Comparison of ENCODE assay signal across 15 cellular contexts in the genomic region with DNA sequence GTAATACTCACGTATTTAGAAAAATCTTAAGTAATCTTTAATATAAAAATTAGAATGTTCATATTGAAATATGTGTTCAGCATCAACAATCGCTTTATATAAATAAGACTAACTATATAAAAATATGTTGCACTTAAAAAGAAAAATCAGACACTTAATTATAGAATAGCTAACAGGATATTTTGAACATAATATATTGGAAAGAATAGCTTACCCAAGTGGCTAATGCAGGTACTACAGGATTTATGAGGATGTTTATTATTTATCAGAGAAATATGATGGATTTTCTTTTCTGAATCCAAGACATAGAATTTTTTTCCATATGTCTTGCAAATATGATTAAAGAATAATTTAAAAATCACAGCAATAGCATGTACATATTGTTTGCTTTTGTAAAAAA.
DNase-seq lines count a peak whose midpoint lies in the region; ATAC-seq, FAIRE-seq and TF ChIP-seq lines count a peak whose summit lies in the region.
"Had no signal": no experiment of that assay in that cellular context is flagged by ENCODE, and none has a peak within 500 bp of the region (broad histone marks: within the 10 kb centered on the region; RNA-seq: fewer than 3 reads in every experiment).

No MANE protein-coding gene starts in this region.

- POLR2A ChIA-PET in A673 (lab: Charles Lee; ENCODE audit: low non-redundant PET), result no interaction called here

- intact Hi-C loops in A673 (cut with micrococcal nuclease; ENCODE audit: unreplicated experiment) (no loop called here), esophagus muscularis mucosa (cut with DNase I) (no loop called here), colonic mucosa (cut with DNase I) (no loop called here)

- no peak for TF ChIP-seq POLR2A in esophagus muscularis mucosa (IDR thresholded peaks at IDR 0.05; ENCODE audit: low read depth)

- DNase-seq in A673 (ENCODE audit: low spot score), result no peak
- DNase-seq in GM06990 (ENCODE audit: extremely low read depth, insufficient read length), result no peak
- DNase-seq in RCC 7860 (ENCODE audit: low spot score), result no peak
- DNase-seq in esophagus muscularis mucosa (ENCODE audit: extremely low spot score), result no peak
- DNase-seq in epidermal melanocyte (ENCODE audit: insufficient read length, low spot score), result no peak
- no peak for DNase-seq in colonic mucosa
- no peak for DNase-seq in stimulated activated naive CD8-positive, alpha-beta T cell treated with anti-CD3 and anti-CD28 coated beads, Interleukin-15, Interleukin-2, amounts not matched to agents 100 U/mL and 50 U/mL, for 24 hours
- DNase-seq: NCI-H2227 treated with DMSO at 0.1 percent for 48 hours; stimulated activated CD4-positive, alpha-beta T cell treated with anti-CD3 and anti-CD28 coated beads, Interleukin-1b, Interleukin-23, amount 100 ng/mL, for 48 hours had no signal

- peak; percentile 63 for FAIRE-seq in RCC 7860 (lab: Jason Lieb, UNC)
- FAIRE-seq: H1, keratinocyte had no signal

- TF ChIP-seq CTCF in A673 (conservative IDR thresholded peaks at IDR 0.05; ENCODE audit: low read depth, low read length), result peak; percentile 29; the same call in 1 of the 2 replicates
- peak; percentile 9 for TF ChIP-seq CTCF in GM06990 (IDR thresholded peaks at IDR 0.05; ENCODE audit: insufficient read depth, low read length, poor library complexity, severe bottlenecking)
- peak in 2 of 3 experiments; percentile 9 to 29 for TF ChIP-seq CTCF in esophagus muscularis mucosa (IDR thresholded peaks at IDR 0.05)
- no peak for TF ChIP-seq CTCF in colonic mucosa (IDR thresholded peaks at IDR 0.05)

- H3K9me3 ChIP-seq in A673 (ENCODE audit: low read depth, low read length, poor library complexity, severe bottlenecking), result no peaks in the 10 kb centered on the region
- H3K9me3 ChIP-seq in esophagus muscularis mucosa, result no peaks in the 10 kb centered on the region
- no peaks in the 10 kb centered on the region for H3K9me3 ChIP-seq in colonic mucosa
- H3K9me3 ChIP-seq: neutrophil, SJSA1 had no signal

- H3K27ac ChIP-seq in A673 (ENCODE audit: low read depth, low read length, poor library complexity, severe bottlenecking) (no peak overlapping the region), esophagus muscularis mucosa (replicated peaks in 1 of 4) (no peak overlapping the region), colonic mucosa (no peak overlapping the region)
- H3K27ac ChIP-seq: neutrophil, SJSA1 had no signal

- CTCF ChIA-PET in A673 (lab: Charles Lee), result no interaction called here

- H3K4me1 ChIP-seq in A673 (ENCODE audit: insufficient read depth, low read length, poor library complexity, severe bottlenecking) (no peaks in the 10 kb centered on the region), esophagus muscularis mucosa (no peaks in the 10 kb centered on the region), colonic mucosa (no peaks in the 10 kb centered on the region)
- H3K4me1 ChIP-seq: SJSA1 had no signal

- ATAC-seq in HG02852 (IDR thresholded peaks at IDR 0.05; ENCODE audit: unreplicated experiment), result no peak
- ATAC-seq in stimulated activated naive CD8-positive, alpha-beta T cell treated with anti-CD3 and anti-CD28 coated beads, Interleukin-15, Interleukin-2, amounts not matched to agents 100 U/mL and 50 U/mL, for 24 hours, result no peak
- ATAC-seq: esophagus mucosa had no signal

- TF ChIP-seq EP300 in esophagus muscularis mucosa (IDR thresholded peaks at IDR 0.05), result no peak

- H3K9ac ChIP-seq in colonic mucosa (ENCODE audit: low read depth in 2 of 2, low read length in 2 of 2), result no peak overlapping the region

- H3K36me3 ChIP-seq in A673 (ENCODE audit: insufficient read depth, low read length, poor library complexity, severe bottlenecking), result no peaks in the 10 kb centered on the region
- no peaks in the 10 kb centered on the region for H3K36me3 ChIP-seq in GM06990 (ENCODE audit: control insufficient read depth, insufficient read depth, low read length)
- no peaks in the 10 kb centered on the region for H3K36me3 ChIP-seq in esophagus muscularis mucosa
- no peaks in the 10 kb centered on the region for H3K36me3 ChIP-seq in colonic mucosa
- H3K36me3 ChIP-seq: neutrophil, SJSA1 had no signal

- WGBS in esophagus muscularis mucosa, result 41% methylated on average over 2 of the region's 2 CpGs

- H3K4me3 ChIP-seq in A673 (ENCODE audit: low read depth, low read length, poor library complexity, severe bottlenecking) (no peak overlapping the region), GM06990 (replicated peaks; ENCODE audit: low read depth, low read length) (no peak overlapping the region), esophagus muscularis mucosa (no peak overlapping the region), colonic mucosa (no peak overlapping the region)
- H3K4me3 ChIP-seq: SJSA1 had no signal

- no TSS peak for BruUV-seq in A673 (replicated peaks; lab: Mats Ljungman, UMichigan)

- no peaks in the 10 kb centered on the region for H3K27me3 ChIP-seq in A673 (replicated peaks; ENCODE audit: insufficient read depth, low read depth, low read length, poor library complexity)
- no peaks in the 10 kb centered on the region for H3K27me3 ChIP-seq in GM06990 (replicated peaks; ENCODE audit: control insufficient read depth, insufficient read depth, low read length)
- H3K27me3 ChIP-seq in esophagus muscularis mucosa, result no peaks in the 10 kb centered on the region
- no peaks in the 10 kb centered on the region for H3K27me3 ChIP-seq in colonic mucosa
- H3K27me3 ChIP-seq: neutrophil, SJSA1 had no signal
